12 cellular contexts compared by ENCODE assay signal in genomic region chr7:129649128-129649690, GRCh38.
"Had no signal": no experiment of that assay in that cellular context is flagged by ENCODE, and none has a peak within 500 bp of the region (broad histone marks: within the 10 kb centered on the region; RNA-seq: fewer than 3 reads in every experiment).

No MANE protein-coding gene starts in this region.

- H3K9me3 Mint-ChIP-seq: activated naive CD4-positive, alpha-beta T cell treated with anti-CD3 and anti-CD28 coated beads, Interleukin-2, amount 50 U/mL, for 24 hours had no signal

- H3K27ac ChIP-seq: brain microvascular endothelial cell, esophagus muscularis mucosa, hepatocyte, spleen, tibial nerve had no signal

- H2AFZ ChIP-seq: hepatocyte had no signal

- H3K4me3 Mint-ChIP-seq: activated naive CD4-positive, alpha-beta T cell treated with anti-CD3 and anti-CD28 coated beads, Interleukin-2, amount 50 U/mL, for 24 hours had no signal

- H3K9me3 ChIP-seq: esophagus muscularis mucosa, spleen, tibial nerve had no signal

- H3K27me3 ChIP-seq: brain microvascular endothelial cell, esophagus muscularis mucosa, hepatocyte, spleen, tibial nerve had no signal

- H3K4me2 ChIP-seq: hepatocyte had no signal

- H3K4me3 ChIP-seq: esophagus muscularis mucosa, hepatocyte, spleen, tibial nerve had no signal

- DNase-seq: activated effector memory CD4-positive, alpha-beta T cell treated with Interleukin-2 at 50 U/mL for 16 hours; brain microvascular endothelial cell; cortex of kidney; effector CD4-positive, alpha-beta T cell; islet precursor cell; midbrain; spleen; stimulated activated CD4-positive, alpha-beta T cell treated with anti-CD3 and anti-CD28 coated beads, Interleukin-1b, Interleukin-23, amount 100 ng/mL, for 48 hours had no signal

- H3K36me3 ChIP-seq: brain microvascular endothelial cell, esophagus muscularis mucosa had no signal

- H3K27me3 Mint-ChIP-seq: activated naive CD4-positive, alpha-beta T cell treated with anti-CD3 and anti-CD28 coated beads, Interleukin-2, amount 50 U/mL, for 24 hours had no signal
